In genomic region chr7:35694161-35694783, GRCh38 we compare ENCODE assay signal across 8 cellular contexts. TPM values are rescaled to one million over a fixed set of nuclear protein-coding genes. Genes with fewer than 3 reads are reported as not detected.
DNase-seq lines count a peak whose midpoint lies in the region; ATAC-seq and TF ChIP-seq lines count a peak whose summit lies in the region.

No MANE protein-coding gene starts in this region.

- no peaks in the 10 kb centered on the region for H3K9me3 Mint-ChIP-seq in activated T-helper 17 cell treated with anti-CD3 and anti-CD28 coated beads, Interleukin-2, amount 50 U/mL, for 72 hours

- H3K36me3 ChIP-seq in sigmoid colon = no peaks in the 10 kb centered on the region

- H3K27me3 Mint-ChIP-seq in activated T-helper 17 cell treated with anti-CD3 and anti-CD28 coated beads, Interleukin-2, amount 50 U/mL, for 72 hours = no peaks in the 10 kb centered on the region

- no peaks in the 10 kb centered on the region for H3K27me3 ChIP-seq in sigmoid colon

- H3K9me3 ChIP-seq in sigmoid colon = no peaks in the 10 kb centered on the region

- H3K4me3 ChIP-seq in sigmoid colon = peak overlapping the region; percentile 73 to 89 (median 86)

- intact Hi-C loops in cardiac septum (cut with DNase I) (loop anchor here (10.0 kb wide), 1 partner anchor 611 kb away; no protein-coding TSS in a partner anchor), sigmoid colon (cut with DNase I) (loop anchor here (5.0 kb wide), 1 partner anchor 108 kb away; the partner anchor contains the start of gene SEPTIN7)

- H3K27ac ChIP-seq in sigmoid colon = peak overlapping the region; percentile 88 to 96 (median 92)

- TF ChIP-seq POLR2A in sigmoid colon (IDR thresholded peaks at IDR 0.05) = no peak

- peaks cover 41% of the 10 kb centered on the region for H3K4me1 Mint-ChIP-seq in activated T-helper 17 cell treated with anti-CD3 and anti-CD28 coated beads, Interleukin-2, amount 50 U/mL, for 72 hours

- in situ Hi-C loops in G401 (cut with HindIII; ENCODE audit: low sequenced_read_pairs) = no loop called here

- peak overlapping the region; percentile 85 for H3K4me3 Mint-ChIP-seq in activated T-helper 17 cell treated with anti-CD3 and anti-CD28 coated beads, Interleukin-2, amount 50 U/mL, for 72 hours

- H3K36me3 Mint-ChIP-seq in activated T-helper 17 cell treated with anti-CD3 and anti-CD28 coated beads, Interleukin-2, amount 50 U/mL, for 72 hours (ENCODE audit: low read depth) = peaks cover 35% of the 10 kb centered on the region

- peak overlapping the region; percentile 86 for H3K27ac Mint-ChIP-seq in activated T-helper 17 cell treated with anti-CD3 and anti-CD28 coated beads, Interleukin-2, amount 50 U/mL, for 72 hours

- no peak for TF ChIP-seq CTCF in sigmoid colon (IDR thresholded peaks at IDR 0.05)

- ATAC-seq in GM21717 (IDR thresholded peaks at IDR 0.05; ENCODE audit: unreplicated experiment) = peak; percentile 8
- ATAC-seq in activated T-helper 17 cell treated with anti-CD3 and anti-CD28 coated beads, Interleukin-2, amount 50 U/mL, for 72 hours (replicated peaks) = peak; percentile 15
- no peak for ATAC-seq in GM18870 (IDR thresholded peaks at IDR 0.05; ENCODE audit: unreplicated experiment)

- 1% methylated on average over 41 of the region's 41 CpGs for WGBS in sigmoid colon, 2 donors

- no peak for TF ChIP-seq EP300 in sigmoid colon (IDR thresholded peaks at IDR 0.05)

- DNase-seq in G401 (ENCODE audit: low spot score) (peak; percentile 37), KG1 (lab: John Stamatoyannopoulos, UW) (peak; percentile 29), cardiac septum (ENCODE audit: low spot score) (peak; percentile 75), sigmoid colon (peak; percentile 68), NCI-H2171 (lab: John Stamatoyannopoulos, UW) (no peak)

- H3K4me1 ChIP-seq in sigmoid colon = peaks cover 0 to 61% (median 48%) of the 10 kb centered on the region in 4 donors

RNA-seq across cellular contexts. Expression of gene HERPUD2, which starts 0.7 kb away (rescaled TPM):
- total RNA-seq in G401 (2014; rRNA removed; shearing (Covaris generic)) = 29.4 and 30.0 TPM in 2 replicates
- 10 to 100 TPM; 25.3 to 27.4 TPM for total RNA-seq in activated T-helper 17 cell treated with anti-CD3 and anti-CD28 coated beads, Interleukin-2, amount 50 U/mL, for 72 hours
- total RNA-seq in cardiac septum (17.5 TPM), sigmoid colon (10 to 100 TPM; 21.7 to 40.7 (median 31.4) TPM)
- 10 to 100 TPM in 2 of 3 donors, 1 to 10 TPM in 1; 8.8 to 13.0 (median 12.0) TPM for polyA plus RNA-seq in sigmoid colon
